ENCODE assay signal across 8 cellular contexts in genomic region chr11:126481303-126481680, GRCh38.
"Had no signal": no experiment of that assay in that cellular context is flagged by ENCODE, and none has a peak within 500 bp of the region (broad histone marks: within the 10 kb centered on the region; RNA-seq: fewer than 3 reads in every experiment).

No MANE protein-coding gene starts in this region.

- H3K9me3 ChIP-seq: left ventricle myocardium inferior, lower lobe of right lung, ovary, right atrium auricular region, sigmoid colon had no signal

- H3K9ac ChIP-seq: neural progenitor cell had no signal

- H3K4me1 ChIP-seq: foreskin keratinocyte had no signal

- H3K36me3 ChIP-seq: left ventricle myocardium inferior, lower lobe of right lung, neural progenitor cell, ovary, right atrium auricular region, sigmoid colon had no signal

- H3K27ac ChIP-seq: foreskin keratinocyte, neural progenitor cell had no signal

- FAIRE-seq: urothelium cell line had no signal

- H3K4me3 ChIP-seq: lower lobe of right lung, neural progenitor cell, ovary had no signal

- H3K27me3 ChIP-seq: foreskin keratinocyte, neural progenitor cell, ovary, right atrium auricular region, sigmoid colon had no signal
